ENCODE assay signal across 15 cellular contexts in genomic region chr5:56003179-56003578, GRCh38. TPM values are rescaled to one million over a fixed set of nuclear protein-coding genes. Genes with fewer than 3 reads are reported as not detected.
DNase-seq lines count a peak whose midpoint lies in the region; ATAC-seq and TF ChIP-seq lines count a peak whose summit lies in the region.
"Had no signal": no experiment of that assay in that cellular context is flagged by ENCODE, and none has a peak within 500 bp of the region (broad histone marks: within the 10 kb centered on the region; RNA-seq: fewer than 3 reads in every experiment).

No MANE protein-coding gene starts in this region.

- no peak for TF ChIP-seq POLR2A in prostate gland (IDR thresholded peaks at IDR 0.05)

- H3K27ac Mint-ChIP-seq in activated CD8-positive, alpha-beta memory T cell treated with anti-CD3 and anti-CD28 coated beads, Interleukin-2, amount 10 ng/mL, durations not matched to agents 7 days and 5 days = no peak overlapping the region
- H3K27ac Mint-ChIP-seq: activated B cell treated with CpG ODN at 0.5 μM for 24 hours; dendritic cell treated with granulocyte-macrophage colony-stimulating factor and Interleukin-4, amounts not matched to agents 40 ng/mL and 50 ng/mL, for 4 days had no signal

- H2AFZ ChIP-seq in PC-9 = peak overlapping the region; percentile 14; the same call in 1 of the 2 replicates

- CTCF ChIA-PET in PC-9 (lab: Charles Lee) (no interaction called here), HEK293T (lab: Yijun Ruan, JAX) (interaction anchor here (1.0 kb wide), 1 partner anchor 67 kb away, joined by 3 read pairs; no protein-coding TSS in a partner anchor)
- CTCF ChIA-PET in activated CD8-positive, alpha-beta memory T cell treated with anti-CD3 and anti-CD28 coated beads, Interleukin-2, amount 10 ng/mL, durations not matched to agents 7 days and 5 days (lab: Charles Lee) = no interaction called here

- no TSS peak for BruUV-seq in PC-9 (replicated peaks; lab: Mats Ljungman, UMichigan)

- H3K4me1 ChIP-seq in PC-9 (replicated peaks; ENCODE audit: insufficient read depth) (peaks cover 12% of the 10 kb centered on the region), prostate gland (replicated peaks) (no peaks in the 10 kb centered on the region)

- no peak overlapping the region for H3K4me3 Mint-ChIP-seq in activated CD8-positive, alpha-beta memory T cell treated with anti-CD3 and anti-CD28 coated beads, Interleukin-2, amount 10 ng/mL, durations not matched to agents 7 days and 5 days
- H3K4me3 Mint-ChIP-seq: activated B cell treated with CpG ODN at 0.5 μM for 24 hours; CD4-positive, CD25-positive, alpha-beta regulatory T cell; dendritic cell treated with granulocyte-macrophage colony-stimulating factor and Interleukin-4, amounts not matched to agents 40 ng/mL and 50 ng/mL, for 4 days had no signal

- H3F3A ChIP-seq in PC-9 (ENCODE audit: insufficient read depth, low read depth) = 0 out of 2 replicates have a peak, but pooled peaks cover 4% of the 10 kb centered on the region

- intact Hi-C loops in PC-9 (cut with micrococcal nuclease; ENCODE audit: unreplicated experiment) = no loop called here
- intact Hi-C loops in prostate gland (cut with DNase I) = no loop called here

- no peak for ATAC-seq in activated CD8-positive, alpha-beta memory T cell treated with anti-CD3 and anti-CD28 coated beads, Interleukin-2, amount 10 ng/mL, durations not matched to agents 7 days and 5 days
- ATAC-seq in HG02870 (IDR thresholded peaks at IDR 0.05; ENCODE audit: unreplicated experiment) (no peak), HG02642 (IDR thresholded peaks at IDR 0.05; ENCODE audit: poor library complexity, unreplicated experiment) (no peak)
- ATAC-seq: Panc1 had no signal

- H4K20me1 ChIP-seq in PC-9 (ENCODE audit: insufficient read depth) = no peaks in the 10 kb centered on the region

- no peaks in the 10 kb centered on the region for H3K27me3 ChIP-seq in PC-9 (ENCODE audit: insufficient read depth, low read depth)
- H3K27me3 ChIP-seq in prostate gland (replicated peaks; ENCODE audit: insufficient read depth) = no peaks in the 10 kb centered on the region

- TF ChIP-seq CTCF in PC-9 (conservative IDR thresholded peaks at IDR 0.05) = no peak
- no peak for TF ChIP-seq CTCF in prostate gland (IDR thresholded peaks at IDR 0.05)

- peak overlapping the region; percentile 63 for H3K27ac ChIP-seq in PC-9
- H3K27ac ChIP-seq in epithelial cell of prostate = peak overlapping the region; percentile 64
- peak overlapping the region; percentile 27 to 64 for H3K27ac ChIP-seq in prostate gland

- H3K27me3 Mint-ChIP-seq in activated CD8-positive, alpha-beta memory T cell treated with anti-CD3 and anti-CD28 coated beads, Interleukin-2, amount 10 ng/mL, durations not matched to agents 7 days and 5 days = peaks cover 20% of the 10 kb centered on the region

- POLR2A ChIA-PET in PC-9 (lab: Charles Lee; ENCODE audit: unreplicated experiment) (interaction anchor here (0.7 kb wide), 1 partner anchor 208 kb away, joined by 4 read pairs; no protein-coding TSS in a partner anchor), HEK293T (lab: Yijun Ruan, JAX) (no interaction called here)

- H3K36me3 ChIP-seq in PC-9 (ENCODE audit: low read depth) (no peaks in the 10 kb centered on the region), prostate gland (no peaks in the 10 kb centered on the region)

- WGBS in prostate gland = 53% methylated on average over 2 of the region's 2 CpGs

- H3K4me1 Mint-ChIP-seq in activated CD8-positive, alpha-beta memory T cell treated with anti-CD3 and anti-CD28 coated beads, Interleukin-2, amount 10 ng/mL, durations not matched to agents 7 days and 5 days = peaks cover 8% of the 10 kb centered on the region

- no peaks in the 10 kb centered on the region for H3K9me2 ChIP-seq in PC-9 (ENCODE audit: insufficient read depth)

- DNase-seq in DMS 273 (lab: John Stamatoyannopoulos, UW; ENCODE audit: unreplicated experiment) (peak; percentile 63), PC-9 (peak; percentile 18 to 66), epithelial cell of prostate (ENCODE audit: low read depth, low spot score) (no peak), prostate gland (ENCODE audit: low spot score) (no peak), HEK293T (ENCODE audit: extremely low spot score) (no peak)
- no peak for DNase-seq in activated CD8-positive, alpha-beta memory T cell treated with anti-CD3 and anti-CD28 coated beads, Interleukin-2, amount 10 ng/mL, durations not matched to agents 7 days and 5 days
- DNase-seq: activated B cell treated with CpG ODN at 0.5 μM for 24 hours; activated effector memory CD4-positive, alpha-beta T cell treated with anti-CD3 and anti-CD28 coated beads, Interleukin-2, amount 50 U/mL, for 16 hours; CD4-positive, CD25-positive, alpha-beta regulatory T cell; hypothalamus; NCI-H1930 had no signal

- H3K4me3 ChIP-seq in PC-9 = no peak overlapping the region
- H3K4me3 ChIP-seq in prostate gland = no peak overlapping the region

- H3K4me2 ChIP-seq in PC-9 = no peak overlapping the region

- no peaks in the 10 kb centered on the region for H3K9me3 ChIP-seq in PC-9 (ENCODE audit: insufficient read depth, low read depth)
- no peaks in the 10 kb centered on the region for H3K9me3 ChIP-seq in prostate gland

- peaks cover 4% of the 10 kb centered on the region for H3K9me3 Mint-ChIP-seq in activated CD8-positive, alpha-beta memory T cell treated with anti-CD3 and anti-CD28 coated beads, Interleukin-2, amount 10 ng/mL, durations not matched to agents 7 days and 5 days (ENCODE audit: low read depth)
- H3K9me3 Mint-ChIP-seq: dendritic cell treated with granulocyte-macrophage colony-stimulating factor and Interleukin-4, amounts not matched to agents 40 ng/mL and 50 ng/mL, for 4 days had no signal

- peaks cover 4% of the 10 kb centered on the region for H3K36me3 Mint-ChIP-seq in activated CD8-positive, alpha-beta memory T cell treated with anti-CD3 and anti-CD28 coated beads, Interleukin-2, amount 10 ng/mL, durations not matched to agents 7 days and 5 days
- H3K36me3 Mint-ChIP-seq: CD4-positive, CD25-positive, alpha-beta regulatory T cell had no signal

- no peaks in the 10 kb centered on the region for H3K79me2 ChIP-seq in PC-9 (ENCODE audit: low read depth)

TF ChIP-seq in HEK293T, 16 proteins besides CTCF, POLR2A, EP300 and RAD21:
- TF ChIP-seq FOXA1 (IDR thresholded peaks at IDR 0.05) = no peak
- no peak for TF ChIP-seq SP1 (IDR thresholded peaks at IDR 0.05)
- TF ChIP-seq LEF1 (IDR thresholded peaks at IDR 0.05; ENCODE audit: borderline replicate concordance) = no peak
- TF ChIP-seq BHLHE40 (IDR thresholded peaks at IDR 0.05; ENCODE audit: borderline replicate concordance) = no peak
- TF ChIP-seq ZNF384 (IDR thresholded peaks at IDR 0.05) = no peak
- TF ChIP-seq NFRKB (IDR thresholded peaks at IDR 0.05) = no peak
- TF ChIP-seq PKNOX1 (IDR thresholded peaks at IDR 0.05) = no peak
- TF ChIP-seq CTBP1 (IDR thresholded peaks at IDR 0.05; ENCODE audit: borderline replicate concordance) = no peak
- no peak for TF ChIP-seq L3MBTL2 (conservative IDR thresholded peaks at IDR 0.05)
- no peak for TF ChIP-seq HDGF (IDR thresholded peaks at IDR 0.05; ENCODE audit: borderline replicate concordance)
- TF ChIP-seq SUZ12 (IDR thresholded peaks at IDR 0.05) = no peak
- no peak for TF ChIP-seq FOXM1 (IDR thresholded peaks at IDR 0.05; ENCODE audit: borderline replicate concordance)
- no peak for TF ChIP-seq TARDBP (IDR thresholded peaks at IDR 0.05)
- TF ChIP-seq FOXK2 (IDR thresholded peaks at IDR 0.05) = no peak
- TF ChIP-seq ARNT (IDR thresholded peaks at IDR 0.05) = no peak
- TF ChIP-seq ELF4 (IDR thresholded peaks at IDR 0.05) = no peak

RNA-seq across cellular contexts. Expression of gene IL6ST, which starts 8.4 kb away (rescaled TPM):
- total RNA-seq in PC-9 (2021) (52.2 and 60.2 TPM in 2 replicates), prostate gland (100 to 1,000 TPM; 186 to 228 TPM)
- 10 to 100 TPM; 17.9 to 24.7 TPM for total RNA-seq in activated CD8-positive, alpha-beta memory T cell treated with anti-CD3 and anti-CD28 coated beads, Interleukin-2, amount 10 ng/mL, durations not matched to agents 7 days and 5 days

Comparison
In these comparisons a context has a peak if more than half of its experiments do, and no peak if none do; other contexts are left out.
1. DNase-seq: peak in DMS 273 (single experiment) and PC-9 (2 of 2); none in epithelial cell of prostate (single experiment), prostate gland (single experiment), activated CD8-positive, alpha-beta memory T cell treated with anti-CD3 and anti-CD28 coated beads, Interleukin-2, amount 10 ng/mL, durations not matched to agents 7 days and 5 days (single experiment) and HEK293T (single experiment).
2. Peak in every context shown above with its lines, with median percentiles within 50 percentile points of each other: H3K27ac ChIP-seq.